7 cellular contexts compared by ENCODE assay signal in genomic region chr19:14248578-14249011, GRCh38. TPM values are rescaled to one million over a fixed set of nuclear protein-coding genes. Genes with fewer than 3 reads are reported as not detected.
DNase-seq lines count a peak whose midpoint lies in the region; ATAC-seq and TF ChIP-seq lines count a peak whose summit lies in the region.

No MANE protein-coding gene starts in this region.

- H3K36me3 ChIP-seq in HCT116 (ENCODE audit: control insufficient read depth in 1 of 2, insufficient read depth in 2 of 2, low read length in 2 of 2), result no peaks in the 10 kb centered on the region
- H3K36me3 ChIP-seq in ascending aorta, result no peaks in the 10 kb centered on the region
- H3K36me3 ChIP-seq in iPS-20b (ENCODE audit: insufficient read depth, low read depth, low read length), result no peaks in the 10 kb centered on the region

- peak overlapping the region; percentile 58 for H3K27ac ChIP-seq in HCT116 (ENCODE audit: low read depth, low read length)
- H3K27ac ChIP-seq in ascending aorta, result no peak overlapping the region
- H3K27ac ChIP-seq in iPS-20b (ENCODE audit: low read length), result peak overlapping the region; percentile 85
- peak overlapping the region in 20 of 21 experiments; percentile 2 to 88 (median 68) for H3K27ac ChIP-seq in skin epidermis

- peak; percentile 50 for ATAC-seq in HCT116

- POLR2A ChIA-PET in HCT116 (lab: Charles Lee), result interaction anchor here (1.2 kb wide), 1 partner anchor 263 kb away, joined by 3 read pairs; no protein-coding TSS in a partner anchor

- no peaks in the 10 kb centered on the region for H3K79me2 ChIP-seq in HCT116 (ENCODE audit: insufficient read depth, low read length)

- TF ChIP-seq CTCF in HCT116 (IDR thresholded peaks at IDR 0.05 in 2 of 3, conservative IDR thresholded peaks at IDR 0.05 in 1 of 3; ENCODE audit: borderline replicate concordance in 1 of 3, insufficient read depth in 1 of 3, low read depth in 2 of 3, low read length in 2 of 3) (no peak), ascending aorta (IDR thresholded peaks at IDR 0.05) (no peak)

- no peak for TF ChIP-seq POLR2A in HCT116 (IDR thresholded peaks at IDR 0.05; ENCODE audit: borderline replicate concordance, extremely low read depth, insufficient read depth, insufficient read length)

- no peak overlapping the region for H2AFZ ChIP-seq in HCT116 (ENCODE audit: low read depth, low read length, poor library complexity, severe bottlenecking)

- H3K9me2 ChIP-seq in HCT116 (ENCODE audit: insufficient read depth), result no peaks in the 10 kb centered on the region

- no peaks in the 10 kb centered on the region for H4K20me1 ChIP-seq in HCT116 (ENCODE audit: insufficient read depth)

- H3K4me3 ChIP-seq in HCT116 (replicated peaks in 1 of 2; ENCODE audit: low read depth in 1 of 2, low read length in 2 of 2), result peak overlapping the region; percentile 43 to 50
- H3K4me3 ChIP-seq in ascending aorta, result peak overlapping the region; percentile 59 to 74
- peak overlapping the region; percentile 62; the same call in 1 of the 2 replicates for H3K4me3 ChIP-seq in iPS-20b (ENCODE audit: low read length)
- H3K4me3 ChIP-seq in skin epidermis, result peak overlapping the region; percentile 37 to 62 (median 47)

- BruUV-seq in HCT116 (replicated peaks; lab: Mats Ljungman, UMichigan), result no TSS peak

- peak overlapping the region; percentile 68 for H3K4me2 ChIP-seq in HCT116 (ENCODE audit: low read length)

- no peak for DNase-seq in HCT116 (ENCODE audit: low read depth, low spot score)
- peak; percentile 20 for DNase-seq in RPMI7951 (ENCODE audit: low read depth)
- peak in 1 of 2 donors; percentile 71 for DNase-seq in ascending aorta (ENCODE audit: low spot score in 2 of 2)
- DNase-seq in HUDEP-2 (lab: John Stamatoyannopoulos, UW; ENCODE audit: unreplicated experiment in 76 of 76), result no peak
- no peak for DNase-seq in RKO (ENCODE audit: low spot score)

- CTCF ChIA-PET in HCT116 (lab: Charles Lee), result no interaction called here

- H3K9me3 ChIP-seq in HCT116 (ENCODE audit: control insufficient read depth in 1 of 2, insufficient read depth in 1 of 2, low read depth in 1 of 2, low read length in 2 of 2) (no peaks in the 10 kb centered on the region), ascending aorta (no peaks in the 10 kb centered on the region), iPS-20b (ENCODE audit: insufficient read depth, low read depth, low read length) (no peaks in the 10 kb centered on the region)

- no peak for TF ChIP-seq RAD21 in HCT116 (IDR thresholded peaks at IDR 0.05; ENCODE audit: low read depth)

- H3K9ac ChIP-seq in HCT116 (ENCODE audit: low read length), result peak overlapping the region; percentile 53
- H3K9ac ChIP-seq in iPS-20b (ENCODE audit: low read depth, low read length), result peak overlapping the region; percentile 84

- H3K4me1 ChIP-seq in HCT116 (ENCODE audit: control insufficient read depth in 1 of 2, insufficient read depth in 2 of 2, low read length in 2 of 2) (peaks cover 6 to 17% of the 10 kb centered on the region in 2 experiments; a peak in 3 of 4 replicates), ascending aorta (peaks cover 2 to 14% of the 10 kb centered on the region in 2 donors), iPS-20b (ENCODE audit: insufficient read depth, low read length) (peaks cover 3% of the 10 kb centered on the region; the same call in 1 of the 2 replicates)

- intact Hi-C loops in HCT116 (cut with micrococcal nuclease), result no loop called here
- intact Hi-C loops in ascending aorta (cut with DNase I), result no loop called here

- H3K27me3 ChIP-seq in HCT116 (ENCODE audit: insufficient read depth, low read length) (no peaks in the 10 kb centered on the region), ascending aorta (no peaks in the 10 kb centered on the region), iPS-20b (ENCODE audit: insufficient read depth, low read length) (no peaks in the 10 kb centered on the region)

- RAD21 ChIA-PET in HCT116 (lab: Charles Lee; ENCODE audit: low non-redundant PET in 1 of 2, low total read pairs in 2 of 2, uncharacterized antibody in 2 of 2, unreplicated experiment in 2 of 2), result no interaction called here

TF ChIP-seq in HCT116, 20 proteins besides CTCF, POLR2A, EP300 and RAD21:
- no peak for TF ChIP-seq TCF7L2 (IDR thresholded peaks at IDR 0.05; ENCODE audit: borderline replicate concordance, extremely low read depth, insufficient read depth, insufficient read length)
- TF ChIP-seq YY1 (IDR thresholded peaks at IDR 0.05; ENCODE audit: extremely low read depth, insufficient replicate concordance, low read depth, low read length), result peak; percentile 86
TF ChIP-seq in HCT116: peak in this region for 1.

RNA-seq across cellular contexts. Expression of gene ADGRL1, which starts 42.6 kb away (rescaled TPM):
- 88.6 TPM for total RNA-seq in HCT116 (2021; ENCODE audit: unreplicated experiment)
- 47.2 and 54.8 TPM in 2 replicates for polyA plus RNA-seq in HCT116 (2012)
- 1.1 and 1.4 TPM in 2 replicates for total RNA-seq in RPMI7951 (2014; rRNA removed; shearing (Covaris generic))
- 26.0 TPM for total RNA-seq in ascending aorta

Comparison
In these comparisons a context has a peak if more than half of its experiments do, and no peak if none do; other contexts are left out.
1. H3K27ac ChIP-seq: peak in HCT116 (single experiment), iPS-20b (single experiment) and skin epidermis (20 of 21); none in ascending aorta (0 of 2).
2. RNA of gene ADGRL1, which starts 42.6 kb away (total RNA-seq): 88.6 TPM in HCT116 (single experiment) and 26.0 TPM in ascending aorta (single experiment); 1.1 to 1.4 TPM in RPMI7951; every median in the first group is over 10 times any median in the second.
3. Peak in every context shown above with its lines, with median percentiles within 50 percentile points of each other: H3K4me3 ChIP-seq.